In genomic region chr20:8867346-8867745, GRCh38 we compare ENCODE assay signal across 25 cellular contexts.
"Had no signal": no experiment of that assay in that cellular context is flagged by ENCODE, and none has a peak within 500 bp of the region (broad histone marks: within the 10 kb centered on the region; RNA-seq: fewer than 3 reads in every experiment).

No MANE protein-coding gene starts in this region.

- H3K27ac ChIP-seq: breast epithelium, SK-N-MC had no signal

- DNase-seq: activated B cell treated with CpG ODN at 0.5 μM for 24 hours; activated CD4-positive, alpha-beta T cell treated with anti-CD3 and anti-CD28 coated beads for 1 hour; activated CD4-positive, alpha-beta T cell treated with anti-CD3 and anti-CD28 coated beads, Interleukin-2, amount 10 ng/mL, durations not matched to agents 24 days and 14 days; activated CD4-positive, alpha-beta T cell treated with anti-CD3 and anti-CD28 coated beads, Interleukin-2, amount 50 U/mL, for 48 hours; activated CD8-positive, alpha-beta memory T cell treated with anti-CD3 and anti-CD28 coated beads, Interleukin-2, amount 10 ng/mL, durations not matched to agents 7 days and 5 days; activated effector memory CD4-positive, alpha-beta T cell treated with Interleukin-2 at 50 U/mL for 16 hours; activated naive CD4-positive, alpha-beta T cell; activated T-cell treated with anti-CD3 and anti-CD28 coated beads, Interleukin-2, amount 50 U/mL, for 24 hours; aorta; caudate nucleus; Kasumi-1; KBM-7; NCI-H1048; NCI-H187 treated with DMSO at 0.1 percent for 48 hours; NCI-H2081 treated with DMSO at 0.1 percent for 48 hours; NCI-H2171 treated with DMSO at 0.1 percent for 48 hours; NCI-H446 treated with DMSO at 0.1 percent for 48 hours; NCI-H524 treated with DMSO at 0.1 percent for 48 hours; SIG-M5; T-cell; T-helper 2 cell; T1000 had no signal

- H3K9me3 ChIP-seq: breast epithelium had no signal

- FAIRE-seq: TTC549 had no signal

- H3K4me1 ChIP-seq: breast epithelium had no signal

- H3K4me3 ChIP-seq: breast epithelium, SK-N-MC had no signal

- H3K36me3 ChIP-seq: breast epithelium had no signal

- ATAC-seq: activated CD8-positive, alpha-beta memory T cell treated with anti-CD3 and anti-CD28 coated beads, Interleukin-2, amount 10 ng/mL, durations not matched to agents 7 days and 5 days; T-cell had no signal

- H3K27me3 ChIP-seq: breast epithelium had no signal
